10 cellular contexts compared by ENCODE assay signal in genomic region chr2:42065753-42066152, GRCh38. TPM values are rescaled to one million over a fixed set of nuclear protein-coding genes. Genes with fewer than 3 reads are reported as not detected.
"Had no signal": no experiment of that assay in that cellular context is flagged by ENCODE, and none has a peak within 500 bp of the region (broad histone marks: within the 10 kb centered on the region; RNA-seq: fewer than 3 reads in every experiment).

No MANE protein-coding gene starts in this region.

RNA-seq across cellular contexts. Expression of gene PKDCC, which starts 17.9 kb away (rescaled TPM):
- total RNA-seq: activated B cell treated with CpG ODN at 0.5 μM for 24 hours; activated CD4-positive, alpha-beta memory T cell treated with anti-CD3 and anti-CD28 coated beads for 36 hours; activated CD4-positive, alpha-beta memory T cell treated with anti-CD3 and anti-CD28 coated beads, Interleukin-2, amount 10 ng/mL, durations not matched to agents 7 days and 5 days; activated CD4-positive, alpha-beta T cell treated with anti-CD3 and anti-CD28 coated beads for 36 hours; activated CD4-positive, alpha-beta T cell treated with anti-CD3 and anti-CD28 coated beads, Interleukin-2, amount 10 ng/mL, durations not matched to agents 24 days and 14 days; activated CD4-positive, alpha-beta T cell treated with anti-CD3 and anti-CD28 coated beads, Interleukin-2, amount 10 ng/mL, durations not matched to agents 7 days and 5 days; activated CD8-positive, alpha-beta memory T cell treated with anti-CD3 and anti-CD28 coated beads, Interleukin-2, amount 10 ng/mL, durations not matched to agents 7 days and 5 days; activated CD8-positive, alpha-beta T cell treated with anti-CD3 and anti-CD28 coated beads for 36 hours; activated CD8-positive, alpha-beta T cell treated with anti-CD3 and anti-CD28 coated beads, Interleukin-2, amount 10 ng/mL, durations not matched to agents 7 days and 5 days; T-helper 1 cell treated with Interleukin-12 subunit alpha and Interleukin-12 subunit beta and Interleukin-4 antibody, amounts not matched to agents 30 ng/mL and 1 ng/mL, for 36 hours had no signal
